In the genomic region with DNA sequence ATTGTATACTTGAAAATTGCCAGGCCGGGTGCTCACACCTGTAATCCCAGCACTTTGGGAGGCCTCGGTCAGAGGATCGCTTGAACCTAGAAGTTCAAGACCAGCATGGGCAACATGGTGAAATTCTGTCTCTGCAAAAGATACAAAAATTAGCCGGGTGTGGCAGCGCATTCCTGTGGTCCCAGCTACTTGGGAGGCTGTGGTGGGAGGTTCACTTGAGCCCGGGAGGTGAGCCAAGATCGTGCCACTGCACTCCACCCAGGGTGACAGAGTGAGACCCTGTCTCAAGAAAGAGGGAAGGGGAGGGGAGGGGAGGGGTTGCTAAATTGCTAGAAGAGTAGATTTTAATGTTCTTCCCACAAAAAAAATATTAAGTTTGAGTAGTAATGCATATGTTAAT, we compare ENCODE assay signal across 8 cellular contexts. TPM values are rescaled to one million over a fixed set of nuclear protein-coding genes. Genes with fewer than 3 reads are reported as not detected.
DNase-seq lines count a peak whose midpoint lies in the region; ATAC-seq, FAIRE-seq and TF ChIP-seq lines count a peak whose summit lies in the region.

No MANE protein-coding gene starts in this region.

- no peaks in the 10 kb centered on the region for H3K27me3 Mint-ChIP-seq in natural killer cell (ENCODE audit: low read depth in 2 of 2)

- POLR2A ChIA-PET in K562 (lab: Yijun Ruan, JAX): interaction anchor here (1.1 kb wide), 1 partner anchor 33 kb away, joined by 4 read pairs; no protein-coding TSS in a partner anchor

- no peaks in the 10 kb centered on the region for H3K79me2 ChIP-seq in K562 (ENCODE audit: control insufficient read depth, insufficient read depth, low read length)

- no peak overlapping the region for H3K4me3 ChIP-seq in K562

- H3K9me1 ChIP-seq in K562 (ENCODE audit: control insufficient read depth, insufficient read depth, low read length): no peaks in the 10 kb centered on the region

- H3K4me1 Mint-ChIP-seq in natural killer cell: peaks cover 44 to 58% of the 10 kb centered on the region in 2 donors

- FAIRE-seq in K562 (lab: Jason Lieb, UNC) (no peak), frontal cortex (lab: Jason Lieb, UNC) (no peak)

- H3K27ac Mint-ChIP-seq in natural killer cell: peak overlapping the region; percentile 72 to 85

- peaks cover 0 to 5% of the 10 kb centered on the region in 2 experiments; a peak in 4 of 5 replicates for H3K4me1 ChIP-seq in K562 (replicated peaks in 1 of 2; ENCODE audit: control insufficient read depth in 2 of 2, insufficient read depth in 2 of 2, low read length in 2 of 2)

- no peak overlapping the region for H3K4me3 Mint-ChIP-seq in natural killer cell

- no peak for TF ChIP-seq POLR2A in K562 (conservative IDR thresholded peaks at IDR 0.05)

- no peak overlapping the region for H3K4me2 ChIP-seq in K562 (ENCODE audit: insufficient read depth, low read length)

- H4K20me1 ChIP-seq in K562 (replicated peaks; ENCODE audit: control insufficient read depth, insufficient read depth, low read length): no peaks in the 10 kb centered on the region

- no peaks in the 10 kb centered on the region for H3K36me3 Mint-ChIP-seq in natural killer cell

- no peaks in the 10 kb centered on the region for H3K9me3 Mint-ChIP-seq in natural killer cell

- no peak for TF ChIP-seq EP300 in K562 (IDR thresholded peaks at IDR 0.05; ENCODE audit: low read length)

- no peak overlapping the region for H3K27ac ChIP-seq in K562 (ENCODE audit: extremely low read depth, low read depth, low read length)

- H3K36me3 ChIP-seq in K562 (ENCODE audit: control insufficient read depth, insufficient read depth, low read length): no peaks in the 10 kb centered on the region

- TF ChIP-seq CTCF in K562 (IDR thresholded peaks at IDR 0.05 in 2 of 3, conservative IDR thresholded peaks at IDR 0.05 in 1 of 3; ENCODE audit: insufficient read depth in 2 of 3, low read depth in 1 of 3, low read length in 3 of 3) (no peak), natural killer cell (IDR thresholded peaks at IDR 0.05) (no peak)

- ATAC-seq in K562: no peak; the same call in 2 of the 3 replicates
- no peak for ATAC-seq in natural killer cell

- CTCF ChIA-PET in K562 (lab: Yijun Ruan, JAX; ENCODE audit: low intra/inter-chr PET ratio): no interaction called here

- no peaks in the 10 kb centered on the region for H3K27me3 ChIP-seq in K562 (ENCODE audit: control insufficient read depth in 2 of 2, insufficient read depth in 2 of 2, low read length in 2 of 2)

- 34% methylated on average over 7 of the region's 7 CpGs for WGBS in K562 (ENCODE audit: insufficient coverage, low coverage, missing lambda C conversion rate)

- BruUV-seq in K562 (replicated peaks; lab: Mats Ljungman, UMichigan): no TSS peak

- in situ Hi-C loops in K562 (cut with MboI): no loop called here

- no peak for TF ChIP-seq RAD21 in K562 (CRISPR knock-in tag; conservative IDR thresholded peaks at IDR 0.05 in 1 of 2, IDR thresholded peaks at IDR 0.05 in 1 of 2)

- no peak overlapping the region for H2AFZ ChIP-seq in K562 (ENCODE audit: low read depth, low read length)

- DNase-seq in EH (ENCODE audit: low read depth) (peak; percentile 82), NCI-H226 (peak; percentile 76), K562 (ENCODE audit: extremely low read depth in 1 of 4, low spot score in 3 of 4) (no peak), natural killer cell (no peak), NCI-H187 (lab: John Stamatoyannopoulos, UW) (no peak), hypothalamus (lab: John Stamatoyannopoulos, UW) (no peak), frontal cortex (ENCODE audit: low spot score in 2 of 2) (no peak)
- DNase-seq in stimulated activated CD4-positive, alpha-beta T cell treated with anti-CD3 and anti-CD28 coated beads, Interleukin-4, amount 100 ng/mL, for 4 hours: no peak

- no peaks in the 10 kb centered on the region for H3K9me3 ChIP-seq in K562 (replicated peaks; ENCODE audit: control insufficient read depth, insufficient read depth, low read depth, low read length)

- H3K9ac ChIP-seq in K562 (ENCODE audit: insufficient read depth in 1 of 2, low read depth in 2 of 2, low read length in 2 of 2): no peak overlapping the region

- intact Hi-C loops in K562 (cut with micrococcal nuclease): no loop called here
- intact Hi-C loops in natural killer cell (cut with micrococcal nuclease): no loop called here

TF ChIP-seq in K562, 482 proteins besides CTCF, POLR2A, EP300 and RAD21:
- TF ChIP-seq BHLHE40 (IDR thresholded peaks at IDR 0.05; ENCODE audit: low read length) (peak; percentile 31; the same call in 1 of the 2 replicates), RBM34 (IDR thresholded peaks at IDR 0.05; ENCODE audit: borderline replicate concordance, insufficient read depth, low read length) (no peak)

RNA-seq across cellular contexts. Expression of a gene that starts 53.2 kb away (rescaled TPM):
- total RNA-seq in K562 (2011; cell fraction: chromatin; rRNA removed; ENCODE audit: low replicate concordance): 24.0 and 44.9 TPM in 2 replicates
- total RNA-seq in K562 (2011; cell fraction: nucleolus; rRNA removed): 8.5 and 10.9 TPM in 2 replicates
- total RNA-seq in K562 (2011; cell fraction: nucleoplasm; rRNA removed): 10.9 and 12.6 TPM in 2 replicates
- total RNA-seq in K562 (2014; rRNA removed) (8.2 and 8.4 TPM in 2 replicates), K562 (2014; rRNA removed; fragmentation: Illumina TruSeq; extraction: Trizol) (6.9 and 13.2 TPM in 2 replicates), K562 (2015; rRNA removed; fragmentation: Illumina TruSeq; extraction: Trizol) (13.5 and 14.9 TPM in 2 replicates), K562 (2021) (8.5 and 10.7 TPM in 2 replicates), natural killer cell (100 to 1,000 TPM; 177 to 209 (median 203) TPM), frontal cortex (49.7 TPM)
- polyA plus RNA-seq in K562 (2011; rRNA removed) (7.2 and 7.6 TPM in 2 replicates), K562 (2014; fragmentation: Illumina TruSeq; extraction: Trizol) (6.1 TPM in 2 replicates), K562 (2014; fragmentation: Nextera tagmentation; extraction: Ambion mirVana) (1 to 10 TPM; 1.8 to 2.2 TPM), K562 (2014; rRNA removed) (5.4 and 8.0 TPM in 2 replicates)
- polyA plus RNA-seq in K562 (2011; cell fraction: cytosol; rRNA removed): 2.2 and 4.2 TPM in 2 replicates
- 5.8 and 7.6 TPM in 2 replicates for polyA plus RNA-seq in K562 (2011; cell fraction: nucleus; rRNA removed)
- 8.7 and 10.5 TPM in 2 replicates for polyA plus RNA-seq in K562 (2012)
- 33.5 and 42.5 TPM in 2 replicates for polyA minus RNA-seq in K562 (2011; rRNA and poly(A)+ RNA removed)
- 7.9 and 8.7 TPM in 2 replicates for polyA minus RNA-seq in K562 (2011; cell fraction: cytosol; rRNA and poly(A)+ RNA removed)
- polyA minus RNA-seq in K562 (2011; cell fraction: nucleus; rRNA and poly(A)+ RNA removed): 3.4 and 8.0 TPM in 2 replicates

Comparison
In these comparisons a context has a peak if more than half of its experiments do, and no peak if none do; other contexts are left out.
1. DNase-seq: peak in EH (single experiment) and NCI-H226 (single experiment); none in K562 (0 of 4), natural killer cell (single experiment), NCI-H187 (0 of 2), hypothalamus (0 of 51), frontal cortex (0 of 2) and stimulated activated CD4-positive, alpha-beta T cell treated with anti-CD3 and anti-CD28 coated beads, Interleukin-4, amount 100 ng/mL, for 4 hours (0 of 2).